ENCODE assay signal across 8 cellular contexts in genomic region chr15:76345880-76346665, GRCh38. TPM values are rescaled to one million over a fixed set of nuclear protein-coding genes. Genes with fewer than 3 reads are reported as not detected.
DNase-seq lines count a peak whose midpoint lies in the region; ATAC-seq and TF ChIP-seq lines count a peak whose summit lies in the region.

No MANE protein-coding gene starts in this region.

- WGBS in testis, 2 donors, result 8 to 22% methylated on average over 25 to 65 of the region's 65 CpGs

- BruUV-seq in A673 (replicated peaks; lab: Mats Ljungman, UMichigan), result no TSS peak

- H3K36me3 ChIP-seq in A673 (ENCODE audit: insufficient read depth, low read length, poor library complexity, severe bottlenecking) (no peaks in the 10 kb centered on the region), kidney epithelial cell (ENCODE audit: control insufficient read depth, insufficient read depth, low read length) (no peaks in the 10 kb centered on the region), testis (ENCODE audit: low read depth, missing control alignments) (no peaks in the 10 kb centered on the region)

- intact Hi-C loops in A673 (cut with micrococcal nuclease; ENCODE audit: unreplicated experiment), result no loop called here
- intact Hi-C loops in testis (cut with DNase I; ENCODE audit: low total_unique reads), result no loop called here

- H3K27ac ChIP-seq in A673 (ENCODE audit: low read depth, low read length, poor library complexity, severe bottlenecking), result no peak overlapping the region
- no peak overlapping the region for H3K27ac ChIP-seq in testis

- no peak for TF ChIP-seq POLR2A in testis (IDR thresholded peaks at IDR 0.05)

- no peak overlapping the region for H3K27ac Mint-ChIP-seq in activated naive CD4-positive, alpha-beta T cell treated with anti-CD3 and anti-CD28 coated beads, Interleukin-2, amount 50 U/mL, for 72 hours

- no peaks in the 10 kb centered on the region for H3K9me3 Mint-ChIP-seq in activated naive CD4-positive, alpha-beta T cell treated with anti-CD3 and anti-CD28 coated beads, Interleukin-2, amount 50 U/mL, for 72 hours

- POLR2A ChIA-PET in A673 (lab: Charles Lee; ENCODE audit: low non-redundant PET), result no interaction called here

- peak; percentile 59 for ATAC-seq in GM21528 (IDR thresholded peaks at IDR 0.05; ENCODE audit: low FRiP score, unreplicated experiment)
- ATAC-seq in activated naive CD4-positive, alpha-beta T cell treated with anti-CD3 and anti-CD28 coated beads, Interleukin-2, amount 50 U/mL, for 72 hours, result peak; percentile 13 to 52
- ATAC-seq in HG03139 (IDR thresholded peaks at IDR 0.05; ENCODE audit: unreplicated experiment), result no peak

- H3K4me1 ChIP-seq in A673 (ENCODE audit: insufficient read depth, low read length, poor library complexity, severe bottlenecking) (peaks cover 24% of the 10 kb centered on the region), testis (peaks cover under 1% of the 10 kb centered on the region)

- DNase-seq in A673 (ENCODE audit: low spot score) (no peak), kidney epithelial cell (ENCODE audit: low read depth) (no peak), testis (no peak), A172 (ENCODE audit: low spot score) (no peak), DMS114 treated with DMSO at 0.1 percent for 48 hours (lab: John Stamatoyannopoulos, UW; ENCODE audit: unreplicated experiment) (no peak)
- DNase-seq in activated naive CD4-positive, alpha-beta T cell treated with anti-CD3 and anti-CD28 coated beads, Interleukin-2, amount 50 U/mL, for 72 hours (ENCODE audit: low spot score in 2 of 2), result peak in 1 of 2 donors; percentile 30

- peaks cover 15 to 20% of the 10 kb centered on the region in 2 donors for H3K36me3 Mint-ChIP-seq in activated naive CD4-positive, alpha-beta T cell treated with anti-CD3 and anti-CD28 coated beads, Interleukin-2, amount 50 U/mL, for 72 hours

- H3K9me3 ChIP-seq in A673 (ENCODE audit: low read depth, low read length, poor library complexity, severe bottlenecking) (no peaks in the 10 kb centered on the region), testis (no peaks in the 10 kb centered on the region)

- peaks cover 76% of the 10 kb centered on the region for H3K27me3 ChIP-seq in A673 (replicated peaks; ENCODE audit: insufficient read depth, low read depth, low read length, poor library complexity)
- peaks cover 63% of the 10 kb centered on the region for H3K27me3 ChIP-seq in kidney epithelial cell (ENCODE audit: control insufficient read depth, insufficient read depth, low read length)
- no peaks in the 10 kb centered on the region for H3K27me3 ChIP-seq in testis

- no peak for TF ChIP-seq CTCF in A673 (conservative IDR thresholded peaks at IDR 0.05; ENCODE audit: low read depth, low read length)
- TF ChIP-seq CTCF in kidney epithelial cell (IDR thresholded peaks at IDR 0.05; ENCODE audit: insufficient read depth, low read length, poor library complexity, severe bottlenecking), result no peak
- TF ChIP-seq CTCF in testis (IDR thresholded peaks at IDR 0.05), result no peak

- CTCF ChIA-PET in A673 (lab: Charles Lee), result no interaction called here

- H3K4me3 ChIP-seq in A673 (ENCODE audit: low read depth, low read length, poor library complexity, severe bottlenecking), result peak overlapping the region; percentile 47
- H3K4me3 ChIP-seq in kidney epithelial cell (ENCODE audit: low read depth, low read length), result peak overlapping the region; percentile 18
- peak overlapping the region; percentile 19 to 46 for H3K4me3 ChIP-seq in testis

RNA-seq across cellular contexts. Expression of gene ISL2, which starts 9.5 kb away (rescaled TPM):
- total RNA-seq in A673 (2021) (3.8 and 5.5 TPM in 2 replicates), kidney epithelial cell (1.8 and 4.8 TPM in 2 replicates), testis (1 to 10 TPM; 3.5 to 4.2 TPM)
- not detected for total RNA-seq in activated naive CD4-positive, alpha-beta T cell treated with anti-CD3 and anti-CD28 coated beads, Interleukin-2, amount 50 U/mL, for 72 hours
- polyA plus RNA-seq in testis (ENCODE audit: insufficient read depth, low read depth, low replicate concordance), result 0.88 TPM
- total RNA-seq in A172 (2014; rRNA removed; shearing (Covaris generic)), result 1.7 and 2.9 TPM in 2 replicates

RNA-seq across cellular contexts. Expression of gene ETFA, which starts 34.8 kb away (rescaled TPM):
- 133 and 137 TPM in 2 replicates for total RNA-seq in A673 (2021)
- 100 to 1,000 TPM; 164 to 173 TPM for total RNA-seq in activated naive CD4-positive, alpha-beta T cell treated with anti-CD3 and anti-CD28 coated beads, Interleukin-2, amount 50 U/mL, for 72 hours
- total RNA-seq in kidney epithelial cell, result 52.9 and 68.7 TPM in 2 replicates
- total RNA-seq in testis, result 10 to 100 TPM; 58.3 to 72.7 TPM
- polyA plus RNA-seq in testis (ENCODE audit: insufficient read depth, low read depth, low replicate concordance), result 72.1 TPM
- 163 and 223 TPM in 2 replicates for total RNA-seq in A172 (2014; rRNA removed; shearing (Covaris generic))
